30 cellular contexts compared by ENCODE assay signal in the genomic region with DNA sequence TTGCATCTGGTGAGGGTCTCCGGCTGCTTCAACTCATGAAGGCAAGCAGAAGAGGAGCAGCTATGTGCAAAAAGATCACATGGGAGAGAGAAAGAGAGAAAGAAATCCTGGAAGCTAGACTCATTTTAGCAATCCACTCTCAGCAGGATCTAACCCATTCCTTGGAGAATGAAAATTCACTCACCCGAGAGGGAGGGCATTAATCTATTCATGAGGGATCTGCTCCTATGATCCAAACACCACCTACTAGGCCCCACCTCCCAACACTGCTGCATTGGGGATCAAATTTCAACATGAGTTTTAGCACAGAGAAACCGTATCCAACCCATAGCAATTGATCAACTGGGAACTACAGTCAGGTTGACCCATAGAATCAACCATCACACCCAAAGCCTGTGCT.
"Had no signal": no experiment of that assay in that cellular context is flagged by ENCODE, and none has a peak within 500 bp of the region (broad histone marks: within the 10 kb centered on the region; RNA-seq: fewer than 3 reads in every experiment).

No MANE protein-coding gene starts in this region.

- H3K27me3 Mint-ChIP-seq: activated T-helper 17 cell treated with anti-CD3 and anti-CD28 coated beads, Interleukin-2, amount 50 U/mL, for 72 hours had no signal

- H3K27ac Mint-ChIP-seq: activated CD4-positive, alpha-beta memory T cell treated with anti-CD3 and anti-CD28 coated beads, Interleukin-2, amount 10 ng/mL, durations not matched to agents 7 days and 5 days; activated CD4-positive, alpha-beta T cell treated with anti-CD3 and anti-CD28 coated beads, Interleukin-2, amount 10 ng/mL, durations not matched to agents 7 days and 5 days; activated naive CD8-positive, alpha-beta T cell; activated T-helper 17 cell treated with anti-CD3 and anti-CD28 coated beads, Interleukin-2, amount 50 U/mL, for 72 hours; dendritic cell treated with granulocyte-macrophage colony-stimulating factor and Interleukin-4, amounts not matched to agents 40 ng/mL and 50 ng/mL, for 4 days; effector memory CD8-positive, alpha-beta T cell had no signal

- H3K36me3 Mint-ChIP-seq: activated naive CD8-positive, alpha-beta T cell had no signal

- H3K4me1 Mint-ChIP-seq: activated CD4-positive, alpha-beta memory T cell treated with anti-CD3 and anti-CD28 coated beads, Interleukin-2, amount 10 ng/mL, durations not matched to agents 7 days and 5 days; activated CD4-positive, alpha-beta T cell treated with anti-CD3 and anti-CD28 coated beads, Interleukin-2, amount 10 ng/mL, durations not matched to agents 7 days and 5 days; activated T-helper 17 cell treated with anti-CD3 and anti-CD28 coated beads, Interleukin-2, amount 50 U/mL, for 72 hours; central memory CD8-positive, alpha-beta T cell had no signal

- DNase-seq: activated CD4-positive, alpha-beta memory T cell treated with anti-CD3 and anti-CD28 coated beads, Interleukin-2, amount 10 ng/mL, durations not matched to agents 7 days and 5 days; activated CD4-positive, alpha-beta T cell treated with anti-CD3 and anti-CD28 coated beads for 1 hour; activated CD4-positive, alpha-beta T cell treated with anti-CD3 and anti-CD28 coated beads for 4 hours; activated CD4-positive, alpha-beta T cell treated with anti-CD3 and anti-CD28 coated beads, Interleukin-2, amount 10 ng/mL, durations not matched to agents 7 days and 5 days; activated CD4-positive, alpha-beta T cell treated with anti-CD3 and anti-CD28 coated beads, Interleukin-2, amount 50 U/mL, for 4 hours; activated CD8-positive, alpha-beta memory T cell treated with anti-CD3 and anti-CD28 coated beads for 24 hours; activated effector memory CD4-positive, alpha-beta T cell treated with Interleukin-2 at 50 U/mL for 16 hours; activated gamma-delta T cell treated with Interleukin-2 at 50 U/mL for 16 hours; activated naive CD4-positive, alpha-beta T cell treated with anti-CD3 and anti-CD28 coated beads, Interleukin-2, amount 50 U/mL, for 16 hours; activated naive CD4-positive, alpha-beta T cell treated with Interleukin-2 at 50 U/mL for 16 hours; activated T-cell treated with anti-CD3 and anti-CD28 coated beads, Interleukin-2, amount 50 U/mL, for 4 hours; amniotic stem cell; anterior cingulate cortex; brain microvascular endothelial cell; effector CD4-positive, alpha-beta T cell; effector memory CD8-positive, alpha-beta T cell; esophagus squamous epithelium; foreskin melanocyte; head of caudate nucleus; hippocampal formation; T-helper 2 cell had no signal

- ATAC-seq: activated T-cell treated with anti-CD3 and anti-CD28 coated beads, Interleukin-2, amount 50 U/mL, for 4 hours; activated T-helper 17 cell treated with anti-CD3 and anti-CD28 coated beads, Interleukin-2, amount 50 U/mL, for 72 hours; effector memory CD8-positive, alpha-beta T cell; gastroesophageal sphincter had no signal

- FAIRE-seq: astrocyte, bronchial epithelial cell, endometrium, endothelial cell of umbilical vein had no signal

- H3K9me3 Mint-ChIP-seq: activated CD4-positive, alpha-beta memory T cell treated with anti-CD3 and anti-CD28 coated beads, Interleukin-2, amount 10 ng/mL, durations not matched to agents 7 days and 5 days; activated CD4-positive, alpha-beta T cell treated with anti-CD3 and anti-CD28 coated beads, Interleukin-2, amount 10 ng/mL, durations not matched to agents 7 days and 5 days; activated T-cell treated with anti-CD3 and anti-CD28 coated beads, Interleukin-2, amount 50 U/mL, for 4 hours; activated T-helper 17 cell treated with anti-CD3 and anti-CD28 coated beads, Interleukin-2, amount 50 U/mL, for 72 hours; central memory CD8-positive, alpha-beta T cell; dendritic cell treated with granulocyte-macrophage colony-stimulating factor and Interleukin-4, amounts not matched to agents 40 ng/mL and 50 ng/mL, for 4 days; effector memory CD8-positive, alpha-beta T cell had no signal

- H3K4me3 Mint-ChIP-seq: activated CD4-positive, alpha-beta memory T cell treated with anti-CD3 and anti-CD28 coated beads, Interleukin-2, amount 10 ng/mL, durations not matched to agents 7 days and 5 days; activated CD4-positive, alpha-beta T cell treated with anti-CD3 and anti-CD28 coated beads, Interleukin-2, amount 10 ng/mL, durations not matched to agents 7 days and 5 days; activated naive CD8-positive, alpha-beta T cell; activated T-cell treated with anti-CD3 and anti-CD28 coated beads, Interleukin-2, amount 50 U/mL, for 4 hours; activated T-helper 17 cell treated with anti-CD3 and anti-CD28 coated beads, Interleukin-2, amount 50 U/mL, for 72 hours; central memory CD8-positive, alpha-beta T cell; dendritic cell treated with granulocyte-macrophage colony-stimulating factor and Interleukin-4, amounts not matched to agents 40 ng/mL and 50 ng/mL, for 4 days; effector memory CD8-positive, alpha-beta T cell had no signal
